In the genomic region with DNA sequence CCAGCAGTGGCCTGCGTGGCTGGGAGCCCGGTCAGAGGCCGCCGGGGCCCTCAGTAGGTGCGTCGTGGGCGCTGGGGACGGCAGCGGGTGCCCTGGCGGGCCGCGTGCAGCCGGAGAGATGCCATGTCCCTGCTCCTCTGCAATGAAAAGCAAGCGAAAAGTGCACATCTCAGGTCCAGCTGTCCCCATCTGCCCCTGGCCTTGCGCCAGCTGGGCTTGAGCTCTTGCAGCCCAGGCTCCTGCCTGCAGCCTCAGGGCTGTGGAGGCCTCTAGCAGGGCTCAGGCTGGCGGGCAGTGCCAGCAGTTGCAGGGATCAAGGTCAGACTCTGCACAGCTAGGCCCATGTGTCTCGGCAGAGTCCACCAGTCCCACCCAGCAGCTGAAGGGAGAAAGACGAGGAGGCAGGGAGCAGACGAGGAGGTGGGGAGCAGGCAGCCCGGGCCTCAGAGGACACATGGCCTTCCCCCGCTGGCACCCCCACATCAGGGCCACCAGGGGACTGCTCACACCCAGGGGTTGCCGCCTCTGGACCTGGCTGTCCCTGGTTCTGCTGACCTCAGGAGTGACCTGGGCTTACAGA, we compare ENCODE assay signal across 10 cellular contexts. TPM values are rescaled to one million over a fixed set of nuclear protein-coding genes. Genes with fewer than 3 reads are reported as not detected.
DNase-seq lines count a peak whose midpoint lies in the region; ATAC-seq, FAIRE-seq and TF ChIP-seq lines count a peak whose summit lies in the region.
"Had no signal": no experiment of that assay in that cellular context is flagged by ENCODE, and none has a peak within 500 bp of the region (broad histone marks: within the 10 kb centered on the region; RNA-seq: fewer than 3 reads in every experiment).

No MANE protein-coding gene starts in this region.

- H4K20me1 ChIP-seq in astrocyte (ENCODE audit: insufficient read depth, low read length) = peaks cover 98% of the 10 kb centered on the region

- H3K9me3 Mint-ChIP-seq in astrocyte (ENCODE audit: unreplicated experiment) (no peaks in the 10 kb centered on the region), naive B cell (peaks cover 0 to 2% (median 0%) of the 10 kb centered on the region in 7 donors)

- H3K27ac Mint-ChIP-seq in astrocyte (ENCODE audit: unreplicated experiment) = peak overlapping the region; percentile 53
- H3K27ac Mint-ChIP-seq in naive B cell = peak overlapping the region in 5 of 6 donors; percentile 16 to 85 (median 33)

- TF ChIP-seq CTCF in astrocyte (IDR thresholded peaks at IDR 0.05; ENCODE audit: insufficient read depth, low read depth, low read length) = no peak

- H3K4me1 ChIP-seq in astrocyte (ENCODE audit: insufficient read depth, low read length) = peaks cover 63% of the 10 kb centered on the region

- DNase-seq in Right ventricle myocardium superior (peak; percentile 60), cardiac septum (ENCODE audit: low spot score) (no peak), astrocyte (ENCODE audit: low read depth) (no peak), naive B cell (no peak), SIG-M5 (lab: John Stamatoyannopoulos, UW) (no peak)
- DNase-seq: NCI-H774 had no signal

- H3K9me3 ChIP-seq in astrocyte (ENCODE audit: insufficient read depth, low read depth, low read length) = no peaks in the 10 kb centered on the region

- H3K27me3 Mint-ChIP-seq in astrocyte (ENCODE audit: low read depth, unreplicated experiment) = no peaks in the 10 kb centered on the region
- H3K27me3 Mint-ChIP-seq in naive B cell = no peaks in the 10 kb centered on the region

- no peak overlapping the region for H2AFZ ChIP-seq in astrocyte (ENCODE audit: low read depth, low read length)

- H3K27me3 ChIP-seq in astrocyte (ENCODE audit: insufficient read depth, low read length) = no peaks in the 10 kb centered on the region

- H3K4me3 Mint-ChIP-seq in astrocyte (ENCODE audit: unreplicated experiment) (no peak overlapping the region), naive B cell (no peak overlapping the region)

- H3K4me3 ChIP-seq in astrocyte (ENCODE audit: insufficient read depth, low read depth, low read length) = no peak overlapping the region

- no peak overlapping the region for H3K4me2 ChIP-seq in astrocyte (ENCODE audit: low read length)

- intact Hi-C loops in Right ventricle myocardium superior (cut with DNase I) (loop anchor here (5.0 to 10.0 kb wide), 2 partner anchors 55 to 82 kb away; no protein-coding TSS in a partner anchor), cardiac septum (cut with DNase I) (loop anchor here (2.0 to 5.0 kb wide), 2 partner anchors 32 to 59 kb away; a partner anchor contains a TSS)

- no peak overlapping the region for H3K27ac ChIP-seq in astrocyte (ENCODE audit: low read depth, low read length)

- peaks cover 15% of the 10 kb centered on the region for H3K36me3 ChIP-seq in astrocyte (ENCODE audit: insufficient read depth, low read length)

- no peak overlapping the region for H3K9ac ChIP-seq in astrocyte (ENCODE audit: low read length)

- H3K4me1 Mint-ChIP-seq in astrocyte (ENCODE audit: low read depth, unreplicated experiment) = peaks cover 24% of the 10 kb centered on the region
- peaks cover 28 to 59% (median 35%) of the 10 kb centered on the region in 3 donors for H3K4me1 Mint-ChIP-seq in naive B cell

- H3K36me3 Mint-ChIP-seq in astrocyte (ENCODE audit: low read depth, unreplicated experiment) = peaks cover 15% of the 10 kb centered on the region
- peaks cover 8 to 14% of the 10 kb centered on the region in 2 donors for H3K36me3 Mint-ChIP-seq in naive B cell

- no peak for ATAC-seq in Right ventricle myocardium superior (ENCODE audit: poor library complexity)
- ATAC-seq in naive B cell (ENCODE audit: low read depth in 2 of 2) = no peak
- no peak for ATAC-seq in GM21360 (IDR thresholded peaks at IDR 0.05; ENCODE audit: unreplicated experiment)
- ATAC-seq in HG03354 (IDR thresholded peaks at IDR 0.05; ENCODE audit: poor library complexity, severe bottlenecking, unreplicated experiment) = no peak
- no peak for ATAC-seq in HG03378 (IDR thresholded peaks at IDR 0.05; ENCODE audit: unreplicated experiment)

- H3K79me2 ChIP-seq in astrocyte (ENCODE audit: insufficient read depth, low read length) = peaks cover 67% of the 10 kb centered on the region

- FAIRE-seq in astrocyte (lab: Jason Lieb, UNC) = no peak
- FAIRE-seq: endothelial cell of umbilical vein had no signal

RNA-seq across cellular contexts. Expression of a gene that starts 11.2 kb away (rescaled TPM):
- total RNA-seq in Right ventricle myocardium superior = 10.0 TPM
- 20.7 TPM for total RNA-seq in cardiac septum
- total RNA-seq in astrocyte = 292 and 385 TPM in 2 replicates
- polyA plus RNA-seq in naive B cell (ENCODE audit: low read depth in 6 of 6) = 1 to 10 TPM; 1.9 to 3.6 (median 1.9) TPM

RNA-seq across cellular contexts. Expression of a gene that starts 27.4 kb away (rescaled TPM):
- 8.6 TPM for total RNA-seq in Right ventricle myocardium superior
- total RNA-seq in cardiac septum = 10.6 TPM
- total RNA-seq in astrocyte = 19.9 and 20.4 TPM in 2 replicates
- 10 to 100 TPM; 15.9 to 31.8 (median 26.5) TPM for polyA plus RNA-seq in naive B cell (ENCODE audit: low read depth in 6 of 6)

RNA-seq across cellular contexts. Expression of a gene that starts 33.5 kb away (rescaled TPM):
- total RNA-seq in Right ventricle myocardium superior (54.4 TPM), cardiac septum (80.9 TPM), astrocyte (146 and 153 TPM in 2 replicates)
- polyA plus RNA-seq in naive B cell (ENCODE audit: low read depth in 6 of 6) = 10 to 100 TPM; 27.7 to 78.6 (median 63.4) TPM

Comparison
In these comparisons a context has a peak if more than half of its experiments do, and no peak if none do; other contexts are left out.
1. RNA of a gene that starts 11.2 kb away (total RNA-seq): 292 to 385 TPM in astrocyte; 20.7 TPM in cardiac septum (single experiment) and 10.0 TPM in Right ventricle myocardium superior (single experiment); every median in the first group is over 10 times any median in the second.